In the genomic region with DNA sequence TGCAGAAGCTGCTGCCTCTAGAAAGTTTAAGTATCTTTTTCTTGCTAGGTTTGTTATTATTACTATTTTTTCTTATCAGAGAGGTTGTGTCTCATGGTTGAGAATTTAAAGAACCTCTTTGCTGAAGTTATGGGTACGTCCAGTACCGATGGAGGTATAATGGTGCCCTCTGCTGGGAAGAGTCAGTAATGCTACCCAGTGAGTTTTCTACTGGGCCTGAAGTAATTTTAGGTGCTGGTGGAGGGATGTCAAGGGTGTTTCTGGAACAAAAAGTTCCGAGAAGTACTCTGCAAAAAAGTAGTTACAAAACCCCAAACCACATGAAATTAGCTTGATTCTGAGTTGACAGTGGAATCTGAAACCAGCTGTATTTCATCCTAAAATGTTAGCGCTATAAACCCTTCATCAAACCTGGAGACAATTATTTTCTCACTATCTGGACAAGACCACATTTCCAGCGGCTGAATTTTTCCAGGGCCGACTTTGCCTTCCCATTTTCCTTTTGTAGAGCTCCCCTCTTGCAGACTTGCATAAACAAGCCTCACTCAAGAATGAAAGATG, we compare ENCODE assay signal across 8 cellular contexts.
DNase-seq lines count a peak whose midpoint lies in the region; ATAC-seq and TF ChIP-seq lines count a peak whose summit lies in the region.

No MANE protein-coding gene starts in this region.

- H3K27ac Mint-ChIP-seq in neural progenitor cell = peak overlapping the region; percentile 59
- H3K27ac Mint-ChIP-seq in activated T-helper 1 cell treated with anti-CD3 and anti-CD28 coated beads, Interleukin-12 subunit alpha, Interleukin-12 subunit beta, Interleukin-2, Interleukin-4 antibody, amounts not matched to agents 30 ng/mL and 10 ng/mL and 1 ng/mL, durations not matched to agents 14 hours and 24 hours and 36 hours = no peak overlapping the region

- no peaks in the 10 kb centered on the region for H3K4me1 ChIP-seq in esophagus squamous epithelium
- H3K4me1 ChIP-seq in neural progenitor cell = peaks cover 3% of the 10 kb centered on the region

- no peak overlapping the region for H3K9ac ChIP-seq in neural progenitor cell

- peak; percentile 2 for DNase-seq in DMS53 treated with DMSO at 0.1 percent for 48 hours (lab: John Stamatoyannopoulos, UW; ENCODE audit: unreplicated experiment)
- DNase-seq in GM19240 (ENCODE audit: insufficient read length, low spot score) = peak; percentile 11
- peak; percentile 41 for DNase-seq in NCI-H1092 (lab: John Stamatoyannopoulos, UW)
- peak; percentile 48 for DNase-seq in activated CD4-positive, alpha-beta T cell treated with anti-CD3 and anti-CD28 coated beads for 48 hours
- DNase-seq in esophagus squamous epithelium (lab: John Stamatoyannopoulos, UW) = no peak
- peak; percentile 54 for DNase-seq in neural progenitor cell (ENCODE audit: low spot score)
- no peak for DNase-seq in activated T-helper 1 cell treated with anti-CD3 and anti-CD28 coated beads, Interleukin-12 subunit alpha, Interleukin-12 subunit beta, Interleukin-2, Interleukin-4 antibody, amounts not matched to agents 30 ng/mL and 10 ng/mL and 1 ng/mL, durations not matched to agents 14 hours and 24 hours and 36 hours (ENCODE audit: low spot score)

- WGBS in esophagus squamous epithelium, 2 donors = 15 to 32% methylated on average over 5 to 6 of the region's 6 CpGs

- H3K9me3 ChIP-seq in esophagus squamous epithelium (no peaks in the 10 kb centered on the region), neural progenitor cell (ENCODE audit: low read depth) (no peaks in the 10 kb centered on the region)

- H3K4me1 Mint-ChIP-seq in neural progenitor cell = peaks cover 28% of the 10 kb centered on the region
- H3K4me1 Mint-ChIP-seq in activated T-helper 1 cell treated with anti-CD3 and anti-CD28 coated beads, Interleukin-12 subunit alpha, Interleukin-12 subunit beta, Interleukin-2, Interleukin-4 antibody, amounts not matched to agents 30 ng/mL and 10 ng/mL and 1 ng/mL, durations not matched to agents 14 hours and 24 hours and 36 hours (ENCODE audit: low read depth) = no peaks in the 10 kb centered on the region

- peaks cover 3% of the 10 kb centered on the region for H3K9me3 Mint-ChIP-seq in neural progenitor cell
- H3K9me3 Mint-ChIP-seq in activated T-helper 1 cell treated with anti-CD3 and anti-CD28 coated beads, Interleukin-12 subunit alpha, Interleukin-12 subunit beta, Interleukin-2, Interleukin-4 antibody, amounts not matched to agents 30 ng/mL and 10 ng/mL and 1 ng/mL, durations not matched to agents 14 hours and 24 hours and 36 hours = no peaks in the 10 kb centered on the region

- H3F3A ChIP-seq in neural progenitor cell (ENCODE audit: low read depth) = no peaks in the 10 kb centered on the region

- H3K36me3 ChIP-seq in esophagus squamous epithelium = no peaks in the 10 kb centered on the region
- H3K36me3 ChIP-seq in neural progenitor cell = no peaks in the 10 kb centered on the region

- H3K4me3 Mint-ChIP-seq in neural progenitor cell = no peak overlapping the region
- no peak overlapping the region for H3K4me3 Mint-ChIP-seq in activated T-helper 1 cell treated with anti-CD3 and anti-CD28 coated beads, Interleukin-12 subunit alpha, Interleukin-12 subunit beta, Interleukin-2, Interleukin-4 antibody, amounts not matched to agents 30 ng/mL and 10 ng/mL and 1 ng/mL, durations not matched to agents 14 hours and 24 hours and 36 hours

- H2AFZ ChIP-seq in neural progenitor cell (replicated peaks) = peak overlapping the region; percentile 67

- H3K4me2 ChIP-seq in neural progenitor cell = no peak overlapping the region

- TF ChIP-seq POLR2A in esophagus squamous epithelium (IDR thresholded peaks at IDR 0.05) = no peak

- H4K20me1 ChIP-seq in neural progenitor cell (ENCODE audit: low read depth) = no peaks in the 10 kb centered on the region

- intact Hi-C loops in esophagus squamous epithelium (cut with DNase I) = loop anchor here (5.0 kb wide), 1 partner anchor 536 kb away; no protein-coding TSS in a partner anchor
- intact Hi-C loops in activated T-helper 1 cell treated with anti-CD3 and anti-CD28 coated beads, Interleukin-12 subunit alpha, Interleukin-12 subunit beta, Interleukin-2, Interleukin-4 antibody, amounts not matched to agents 30 ng/mL and 10 ng/mL and 1 ng/mL, durations not matched to agents 14 hours and 24 hours and 36 hours (cut with micrococcal nuclease) = loop anchor here (1.0 to 5.0 kb wide), 2 partner anchors 534 to 736 kb away; no protein-coding TSS in a partner anchor

- H3K4me3 ChIP-seq in esophagus squamous epithelium = no peak overlapping the region
- H3K4me3 ChIP-seq in neural progenitor cell = no peak overlapping the region

- H3K27me3 ChIP-seq in esophagus squamous epithelium (no peaks in the 10 kb centered on the region), neural progenitor cell (no peaks in the 10 kb centered on the region)

- no peak for ATAC-seq in HG02981 (IDR thresholded peaks at IDR 0.05; ENCODE audit: unreplicated experiment)

- H3K36me3 Mint-ChIP-seq in neural progenitor cell = no peaks in the 10 kb centered on the region
- no peaks in the 10 kb centered on the region for H3K36me3 Mint-ChIP-seq in activated T-helper 1 cell treated with anti-CD3 and anti-CD28 coated beads, Interleukin-12 subunit alpha, Interleukin-12 subunit beta, Interleukin-2, Interleukin-4 antibody, amounts not matched to agents 30 ng/mL and 10 ng/mL and 1 ng/mL, durations not matched to agents 14 hours and 24 hours and 36 hours (ENCODE audit: low read depth)

- peak; percentile 32 to 71 (median 65) for TF ChIP-seq CTCF in esophagus squamous epithelium (IDR thresholded peaks at IDR 0.05)
- TF ChIP-seq CTCF in neural progenitor cell (IDR thresholded peaks at IDR 0.05) = peak; percentile 76

- H3K27ac ChIP-seq in esophagus squamous epithelium (no peak overlapping the region), neural progenitor cell (no peak overlapping the region)

- H3K27me3 Mint-ChIP-seq in neural progenitor cell (ENCODE audit: insufficient read depth, low read depth) = no peaks in the 10 kb centered on the region
- H3K27me3 Mint-ChIP-seq in activated T-helper 1 cell treated with anti-CD3 and anti-CD28 coated beads, Interleukin-12 subunit alpha, Interleukin-12 subunit beta, Interleukin-2, Interleukin-4 antibody, amounts not matched to agents 30 ng/mL and 10 ng/mL and 1 ng/mL, durations not matched to agents 14 hours and 24 hours and 36 hours (ENCODE audit: insufficient read depth) = no peaks in the 10 kb centered on the region

- no peaks in the 10 kb centered on the region for H3K79me2 ChIP-seq in neural progenitor cell (ENCODE audit: low read depth)

Comparison
In these comparisons a context has a peak if more than half of its experiments do, and no peak if none do; other contexts are left out.
1. DNase-seq: peak in DMS53 treated with DMSO at 0.1 percent for 48 hours (single experiment), GM19240 (single experiment), NCI-H1092 (single experiment), activated CD4-positive, alpha-beta T cell treated with anti-CD3 and anti-CD28 coated beads for 48 hours (single experiment) and neural progenitor cell (single experiment); none in esophagus squamous epithelium (single experiment) and activated T-helper 1 cell treated with anti-CD3 and anti-CD28 coated beads, Interleukin-12 subunit alpha, Interleukin-12 subunit beta, Interleukin-2, Interleukin-4 antibody, amounts not matched to agents 30 ng/mL and 10 ng/mL and 1 ng/mL, durations not matched to agents 14 hours and 24 hours and 36 hours (single experiment).